Comparison of ENCODE assay signal across 8 cellular contexts in the genomic region with DNA sequence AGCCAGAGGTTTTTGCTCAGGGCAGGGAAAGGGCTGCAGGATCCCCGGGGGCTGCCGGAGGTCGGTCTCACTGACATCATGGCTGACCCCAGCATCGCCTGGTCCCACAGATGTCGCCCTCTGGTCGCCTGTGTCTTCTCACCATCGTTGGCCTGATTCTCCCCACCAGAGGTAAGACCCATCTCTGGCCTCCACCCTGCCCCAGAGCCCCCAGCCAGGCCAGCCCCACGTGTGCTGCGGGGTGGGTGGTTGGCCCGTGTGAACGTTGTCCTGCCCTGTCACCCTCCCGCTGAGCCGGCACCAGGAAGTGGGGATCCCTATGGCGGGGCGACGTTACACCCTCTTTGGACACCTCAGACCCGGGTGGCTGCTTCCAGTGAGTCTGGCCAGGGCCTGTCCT. TPM values are rescaled to one million over a fixed set of nuclear protein-coding genes. Genes with fewer than 3 reads are reported as not detected.
DNase-seq lines count a peak whose midpoint lies in the region; ATAC-seq and TF ChIP-seq lines count a peak whose summit lies in the region.

No MANE protein-coding gene starts in this region.

- H3K27ac ChIP-seq in heart left ventricle: peak overlapping the region in 10 of 12 donors; percentile 68 to 91 (median 82)
- H3K27ac ChIP-seq in hepatocyte: no peak overlapping the region

- H3K27me3 ChIP-seq in heart left ventricle: peaks cover 0 to 30% (median 4%) of the 10 kb centered on the region in 9 donors
- peaks cover 24% of the 10 kb centered on the region for H3K27me3 ChIP-seq in hepatocyte

- H3K4me3 ChIP-seq in heart left ventricle (peak overlapping the region; percentile 63 to 97 (median 74)), hepatocyte (peak overlapping the region; percentile 53)

- H3K4me2 ChIP-seq in hepatocyte: peak overlapping the region; percentile 93

- no peak for TF ChIP-seq POLR2A in heart left ventricle (IDR thresholded peaks at IDR 0.05)

- peaks cover 53% of the 10 kb centered on the region for H3K4me1 Mint-ChIP-seq in activated T-cell treated with anti-CD3 and anti-CD28 coated beads, Interleukin-2, amount 50 U/mL, for 24 hours (ENCODE audit: low read depth)

- 0 to 18% (median 12%) methylated on average over 2 to 17 of the region's 17 CpGs for WGBS in heart left ventricle, 4 donors
- 33% methylated on average over 16 of the region's 17 CpGs for WGBS in hepatocyte (ENCODE audit: low lambda C conversion rate, missing lambda C conversion rate)

- no peaks in the 10 kb centered on the region for H3K79me2 ChIP-seq in hepatocyte

- H3K9me3 ChIP-seq in heart left ventricle (no peaks in the 10 kb centered on the region), hepatocyte (ENCODE audit: low read depth) (no peaks in the 10 kb centered on the region)

- H3K27me3 Mint-ChIP-seq in activated T-cell treated with anti-CD3 and anti-CD28 coated beads, Interleukin-2, amount 50 U/mL, for 24 hours: no peaks in the 10 kb centered on the region

- DNase-seq in heart left ventricle (peak in 1 of 5 donors; percentile 73), Right ventricle myocardium inferior (ENCODE audit: missing footprints) (no peak), hepatocyte (ENCODE audit: low spot score) (no peak), NCI-H1417 (lab: John Stamatoyannopoulos, UW) (no peak), NCI-H2227 (lab: John Stamatoyannopoulos, UW; ENCODE audit: unreplicated experiment) (no peak)
- DNase-seq in activated T-cell treated with anti-CD3 and anti-CD28 coated beads, Interleukin-2, amount 50 U/mL, for 24 hours: no peak
- DNase-seq in stimulated activated CD8-positive, alpha-beta memory T cell treated with anti-CD3 and anti-CD28 coated beads, Interleukin-4, amount 100 ng/mL, for 48 hours: peak; percentile 62

- TF ChIP-seq CTCF in heart left ventricle (IDR thresholded peaks at IDR 0.05): no peak
- no peak for TF ChIP-seq CTCF in hepatocyte (IDR thresholded peaks at IDR 0.05; ENCODE audit: poor library complexity)

- intact Hi-C loops in heart left ventricle (cut with DNase I) (loop anchor here in 2 of 10 donors (5.0 to 10.0 kb wide), 2 partner anchors 89 to 112 kb away; a partner anchor contains a TSS), Right ventricle myocardium inferior (cut with DNase I) (no loop called here)

- H3K9me2 ChIP-seq in hepatocyte (replicated peaks; ENCODE audit: insufficient read depth): no peaks in the 10 kb centered on the region

- H3K4me1 ChIP-seq in heart left ventricle: peaks cover 0 to 34% (median 18%) of the 10 kb centered on the region in 12 donors
- peaks cover 13% of the 10 kb centered on the region for H3K4me1 ChIP-seq in hepatocyte (ENCODE audit: insufficient read depth)

- ATAC-seq in heart left ventricle (peak; percentile 6 to 16 (median 10)), Right ventricle myocardium inferior (no peak), HG03571 (IDR thresholded peaks at IDR 0.05; ENCODE audit: unreplicated experiment) (no peak)

- H3K36me3 ChIP-seq in heart left ventricle (peaks cover 0 to 38% (median 26%) of the 10 kb centered on the region in 9 donors), hepatocyte (replicated peaks; ENCODE audit: insufficient read depth, low read depth) (no peaks in the 10 kb centered on the region)

- H3K36me3 Mint-ChIP-seq in activated T-cell treated with anti-CD3 and anti-CD28 coated beads, Interleukin-2, amount 50 U/mL, for 24 hours (ENCODE audit: low read depth): peaks cover 64% of the 10 kb centered on the region

- peak overlapping the region; percentile 100 for H3K4me3 Mint-ChIP-seq in activated T-cell treated with anti-CD3 and anti-CD28 coated beads, Interleukin-2, amount 50 U/mL, for 24 hours

- H3K27ac Mint-ChIP-seq in activated T-cell treated with anti-CD3 and anti-CD28 coated beads, Interleukin-2, amount 50 U/mL, for 24 hours: peak overlapping the region; percentile 100

- H4K20me1 ChIP-seq in hepatocyte (ENCODE audit: insufficient read depth, poor library complexity, severe bottlenecking): no peaks in the 10 kb centered on the region

- H2AFZ ChIP-seq in hepatocyte: no peak overlapping the region

- no peaks in the 10 kb centered on the region for H3K9me3 Mint-ChIP-seq in activated T-cell treated with anti-CD3 and anti-CD28 coated beads, Interleukin-2, amount 50 U/mL, for 24 hours

RNA-seq across cellular contexts. Expression of a gene that starts 0.9 kb away (rescaled TPM):
- 10 to 100 TPM; 15.3 to 87.9 (median 19.5) TPM for total RNA-seq in heart left ventricle
- polyA plus RNA-seq in heart left ventricle: 10 to 100 TPM; 31.0 to 59.2 TPM
- total RNA-seq in Right ventricle myocardium inferior: 23.5 TPM
- 36.4 and 42.8 TPM in 2 replicates for total RNA-seq in hepatocyte
- polyA plus RNA-seq in hepatocyte: 81.1 and 90.2 TPM in 2 replicates

RNA-seq across cellular contexts. Expression of a gene that starts 12.4 kb away (rescaled TPM):
- total RNA-seq in heart left ventricle (under 1 TPM in 3 of 9 donors, not detected in 6; 0.21 to 0.52 (median 0.28) TPM), Right ventricle myocardium inferior (not detected), hepatocyte (0.27 TPM in 1 of 2 replicates, not detected in the other)
- polyA plus RNA-seq in heart left ventricle (not detected), hepatocyte (0.22 and 0.46 TPM in 2 replicates)

RNA-seq across cellular contexts. Expression of a gene that starts 16.8 kb away (rescaled TPM):
- 100 to 1,000 TPM; 261 to 631 (median 412) TPM for total RNA-seq in heart left ventricle
- 100 to 1,000 TPM; 129 to 439 TPM for polyA plus RNA-seq in heart left ventricle
- total RNA-seq in Right ventricle myocardium inferior: 556 TPM
- 2.9 and 7.5 TPM in 2 replicates for total RNA-seq in hepatocyte
- polyA plus RNA-seq in hepatocyte: 18.5 and 22.0 TPM in 2 replicates

RNA-seq across cellular contexts. Expression of a gene that starts 20.6 kb away (rescaled TPM):
- 10 to 100 TPM in 3 of 9 donors, 1 to 10 TPM in 6; 2.2 to 15.1 (median 6.0) TPM for total RNA-seq in heart left ventricle
- polyA plus RNA-seq in heart left ventricle: 10 to 100 TPM in 1 of 2 donors, 1 to 10 TPM in 1; 4.2 to 14.2 TPM
- 10.0 TPM for total RNA-seq in Right ventricle myocardium inferior
- 2.4 and 6.3 TPM in 2 replicates for total RNA-seq in hepatocyte
- polyA plus RNA-seq in hepatocyte: 5.2 and 8.8 TPM in 2 replicates

RNA-seq across cellular contexts. Expression of a gene that starts 39.8 kb away (rescaled TPM):
- total RNA-seq in heart left ventricle (1 to 10 TPM in 2 of 9 donors, under 1 TPM in 4, not detected in 3; 0.37 to 2.5 (median 0.80) TPM), Right ventricle myocardium inferior (2.3 TPM), hepatocyte (225 and 235 TPM in 2 replicates)
- polyA plus RNA-seq in heart left ventricle (1 to 10 TPM in 1 of 2 donors, under 1 TPM in 1; 0.98 to 1.1 TPM), hepatocyte (491 and 542 TPM in 2 replicates)

Comparison
In these comparisons a context has a peak if more than half of its experiments do, and no peak if none do; other contexts are left out.
1. ATAC-seq: peak in heart left ventricle (4 of 4); none in Right ventricle myocardium inferior (single experiment) and HG03571 (single experiment).
2. RNA of a gene that starts 16.8 kb away (total RNA-seq): 556 TPM in Right ventricle myocardium inferior (single experiment) and 261 to 631 TPM in heart left ventricle; 2.9 to 7.5 TPM in hepatocyte; every median in the first group is over 10 times any median in the second.